19 cellular contexts compared by ENCODE assay signal in genomic region chr17:77725851-77726250, GRCh38.
"Had no signal": no experiment of that assay in that cellular context is flagged by ENCODE, and none has a peak within 500 bp of the region (broad histone marks: within the 10 kb centered on the region; RNA-seq: fewer than 3 reads in every experiment).

No MANE protein-coding gene starts in this region.

- H3K27me3 Mint-ChIP-seq: activated T-helper 17 cell treated with anti-CD3 and anti-CD28 coated beads, Interleukin-2, amount 50 U/mL, for 72 hours had no signal

- DNase-seq: activated CD4-positive, alpha-beta T cell treated with anti-CD3 and anti-CD28 coated beads for 4 hours; activated naive CD4-positive, alpha-beta T cell treated with anti-CD3 and anti-CD28 coated beads for 36 hours; activated T-cell treated with anti-CD3 and anti-CD28 coated beads for 4 hours; body of pancreas; caudate nucleus; heart left ventricle; kidney glomerular epithelial cell; mesenchymal stem cell; naive thymus-derived CD4-positive, alpha-beta T cell; pancreas; right lobe of liver; stimulated activated CD4-positive, alpha-beta T cell treated with anti-CD3 and anti-CD28 coated beads, Interleukin-4, amount 100 ng/mL, for 4 hours; stimulated activated naive CD4-positive, alpha-beta T cell; thyroid gland; WERI-Rb-1 had no signal

- H3K27me3 ChIP-seq: body of pancreas, gastroesophageal sphincter, heart left ventricle, right lobe of liver, thyroid gland had no signal

- H3K4me2 ChIP-seq: smooth muscle cell had no signal

- H3K9me3 ChIP-seq: body of pancreas, gastroesophageal sphincter, heart left ventricle, pancreas, right lobe of liver, thyroid gland had no signal

- H3K36me3 Mint-ChIP-seq: naive thymus-derived CD4-positive, alpha-beta T cell had no signal

- H3K36me3 ChIP-seq: gastroesophageal sphincter, heart left ventricle, pancreas, right lobe of liver, thyroid gland, WERI-Rb-1 had no signal

- H3K27ac Mint-ChIP-seq: activated naive CD4-positive, alpha-beta T cell treated with anti-CD3 and anti-CD28 coated beads for 36 hours; activated T-helper 17 cell treated with anti-CD3 and anti-CD28 coated beads, Interleukin-2, amount 50 U/mL, for 72 hours; naive thymus-derived CD4-positive, alpha-beta T cell had no signal

- H3K4me3 Mint-ChIP-seq: activated naive CD4-positive, alpha-beta T cell treated with anti-CD3 and anti-CD28 coated beads for 36 hours; activated T-helper 17 cell treated with anti-CD3 and anti-CD28 coated beads, Interleukin-2, amount 50 U/mL, for 72 hours; naive thymus-derived CD4-positive, alpha-beta T cell had no signal

- H3K27ac ChIP-seq: body of pancreas, gastroesophageal sphincter, pancreas, right lobe of liver, SK-N-MC, thyroid gland, WERI-Rb-1 had no signal

- H3K4me3 ChIP-seq: body of pancreas, gastroesophageal sphincter, heart left ventricle, pancreas, right lobe of liver, SK-N-MC, smooth muscle cell, thyroid gland had no signal

- H3K4me1 ChIP-seq: body of pancreas, pancreas, right lobe of liver had no signal

- H3K9me3 Mint-ChIP-seq: activated T-helper 17 cell treated with anti-CD3 and anti-CD28 coated beads, Interleukin-2, amount 50 U/mL, for 72 hours had no signal
